Comparison of ENCODE assay signal across 8 cellular contexts in genomic region chr1:156502396-156502748, GRCh38. TPM values are rescaled to one million over a fixed set of nuclear protein-coding genes. Genes with fewer than 3 reads are reported as not detected.
A peak's percentile ranks its signal among the peaks of the same experiment; 100 is the strongest.
DNase-seq lines count a peak whose midpoint lies in the region; ATAC-seq and TF ChIP-seq lines count a peak whose summit lies in the region.

No MANE protein-coding gene starts in this region.

- ATAC-seq in HG02763 (IDR thresholded peaks at IDR 0.05; ENCODE audit: unreplicated experiment), result no peak

- H3K9me3 Mint-ChIP-seq in CD14-positive monocyte, result peaks cover 0 to 3% (median 0%) of the 10 kb centered on the region in 7 donors

- peaks cover 4 to 9% of the 10 kb centered on the region in 2 donors for H3K36me3 Mint-ChIP-seq in CD14-positive monocyte

- peaks cover 43% of the 10 kb centered on the region for H3F3A ChIP-seq in MM.1S (ENCODE audit: insufficient read depth, low read length)

- peak overlapping the region; percentile 98 for H3K4me3 ChIP-seq in OCI-LY7 (ENCODE audit: low read depth, low read length, poor library complexity, severe bottlenecking)
- H3K4me3 ChIP-seq in duodenal mucosa (ENCODE audit: low read depth in 1 of 2, low read length in 2 of 2), result peak overlapping the region; percentile 12 to 33
- H3K4me3 ChIP-seq in osteoblast (ENCODE audit: insufficient read depth, low read length), result peak overlapping the region; percentile 59
- no peak overlapping the region for H3K4me3 ChIP-seq in MM.1S (ENCODE audit: low read length)

- H3K4me1 ChIP-seq in OCI-LY7 (ENCODE audit: insufficient read depth, low read length, poor library complexity, severe bottlenecking), result peaks cover 65% of the 10 kb centered on the region
- H3K4me1 ChIP-seq in duodenal mucosa (ENCODE audit: control insufficient read depth in 1 of 2, insufficient read depth in 2 of 2, low read length in 2 of 2), result peaks cover 53 to 60% of the 10 kb centered on the region in 2 donors
- H3K4me1 ChIP-seq in osteoblast (ENCODE audit: insufficient read depth, low read length), result peaks cover 53% of the 10 kb centered on the region
- H3K4me1 ChIP-seq in MM.1S (ENCODE audit: low read length), result peaks cover 50% of the 10 kb centered on the region

- H3K36me3 ChIP-seq in OCI-LY7 (ENCODE audit: insufficient read depth, low read length), result peaks cover 25% of the 10 kb centered on the region
- H3K36me3 ChIP-seq in duodenal mucosa (ENCODE audit: control insufficient read depth in 1 of 2, insufficient read depth in 2 of 2, low read length in 2 of 2), result no peaks in the 10 kb centered on the region
- H3K36me3 ChIP-seq in osteoblast (ENCODE audit: insufficient read depth, low read length), result no peaks in the 10 kb centered on the region
- no peaks in the 10 kb centered on the region for H3K36me3 ChIP-seq in MM.1S (replicated peaks; ENCODE audit: insufficient read depth, low read length)

- no peaks in the 10 kb centered on the region for H3K27me3 Mint-ChIP-seq in CD14-positive monocyte (ENCODE audit: low read depth in 3 of 3)

- H3K4me1 Mint-ChIP-seq in CD14-positive monocyte, result peaks cover 57% of the 10 kb centered on the region

- H3K9me3 ChIP-seq in OCI-LY7 (ENCODE audit: low read length) (no peaks in the 10 kb centered on the region), duodenal mucosa (ENCODE audit: control insufficient read depth in 1 of 2, low read length in 2 of 2) (no peaks in the 10 kb centered on the region), osteoblast (ENCODE audit: low read depth, low read length) (no peaks in the 10 kb centered on the region), MM.1S (replicated peaks; ENCODE audit: insufficient read depth, low read length) (no peaks in the 10 kb centered on the region)

- no TSS peak for BruUV-seq in OCI-LY7 (replicated peaks; lab: Mats Ljungman, UMichigan)

- peak overlapping the region; percentile 95 to 100 (median 99) for H3K27ac Mint-ChIP-seq in CD14-positive monocyte

- peaks cover 52% of the 10 kb centered on the region for H3K79me2 ChIP-seq in OCI-LY7 (ENCODE audit: insufficient read depth, low read depth, low read length)
- H3K79me2 ChIP-seq in osteoblast (ENCODE audit: insufficient read depth, low read length), result peaks cover 33% of the 10 kb centered on the region
- peaks cover 39% of the 10 kb centered on the region for H3K79me2 ChIP-seq in MM.1S (ENCODE audit: low read length)

- H3K9me2 ChIP-seq in OCI-LY7 (ENCODE audit: insufficient read depth, low read length) (no peaks in the 10 kb centered on the region), MM.1S (replicated peaks; ENCODE audit: insufficient read depth, low read length) (no peaks in the 10 kb centered on the region)

- DNase-seq in CD14-positive monocyte (ENCODE audit: low spot score) (no peak), OCI-LY7 (ENCODE audit: low spot score) (peak; percentile 42), osteoblast (ENCODE audit: insufficient read length, low spot score, missing footprints) (no peak), NCI-H69 (lab: John Stamatoyannopoulos, UW) (no peak), MM.1S (no peak), NCI-H345 (lab: John Stamatoyannopoulos, UW) (no peak)

- H3K9ac ChIP-seq in duodenal mucosa (ENCODE audit: low read depth in 1 of 2, low read length in 2 of 2), result peak overlapping the region; percentile 70 to 82
- no peak overlapping the region for H3K9ac ChIP-seq in MM.1S (ENCODE audit: low read length)

- H3K27ac ChIP-seq in OCI-LY7 (ENCODE audit: low read depth, low read length, poor library complexity, severe bottlenecking) (peak overlapping the region; percentile 98), duodenal mucosa (ENCODE audit: low read depth, low read length) (peak overlapping the region; percentile 99), osteoblast (ENCODE audit: low read depth, low read length) (peak overlapping the region; percentile 100), MM.1S (ENCODE audit: low read length) (no peak overlapping the region)

- intact Hi-C loops in CD14-positive monocyte (cut with micrococcal nuclease), result loop anchor here in 1 of 2 donors (5.0 to 10.0 kb wide), 3 partner anchors 50 to 245 kb away; partner anchors contain the start of genes ISG20L2 and METTL25B
- intact Hi-C loops in OCI-LY7 (cut with micrococcal nuclease; ENCODE audit: unreplicated experiment), result loop anchor here (5.0 to 10.0 kb wide), 2 partner anchors 252 to 345 kb away; partner anchors contain the start of gene HDGF

- H3K4me3 Mint-ChIP-seq in CD14-positive monocyte, result peak overlapping the region; percentile 81 to 89

- H3K4me2 ChIP-seq in OCI-LY7 (ENCODE audit: low read length), result peak overlapping the region; percentile 76
- H3K4me2 ChIP-seq in osteoblast (ENCODE audit: insufficient read depth, low read length), result peak overlapping the region; percentile 82
- no peak overlapping the region for H3K4me2 ChIP-seq in MM.1S (ENCODE audit: low read depth, low read length)

- H2AFZ ChIP-seq in OCI-LY7 (ENCODE audit: low read length) (no peak overlapping the region; the same call in 1 of the 2 replicates), osteoblast (ENCODE audit: low read length) (peak overlapping the region; percentile 32), MM.1S (ENCODE audit: low read length) (no peak overlapping the region)

- POLR2A ChIA-PET in OCI-LY7 (lab: Charles Lee), result interaction anchor here (0.9 to 8.9 kb wide), 6 partner anchors 11 to 45 kb away, joined by 3 to 179 read pairs (median 5); no protein-coding TSS in a partner anchor

- no peaks in the 10 kb centered on the region for H3K27me3 ChIP-seq in duodenal mucosa (ENCODE audit: control insufficient read depth in 1 of 2, insufficient read depth in 2 of 2, low read length in 2 of 2)
- no peaks in the 10 kb centered on the region for H3K27me3 ChIP-seq in osteoblast (ENCODE audit: insufficient read depth, low read length)
- no peaks in the 10 kb centered on the region for H3K27me3 ChIP-seq in MM.1S (replicated peaks; ENCODE audit: insufficient read depth, low read length)

- TF ChIP-seq CTCF in CD14-positive monocyte (IDR thresholded peaks at IDR 0.05) (no peak), OCI-LY7 (conservative IDR thresholded peaks at IDR 0.05; ENCODE audit: low read length) (no peak), osteoblast (IDR thresholded peaks at IDR 0.05; ENCODE audit: extremely low read depth, low read depth, low read length) (no peak), MM.1S (IDR thresholded peaks at IDR 0.05; ENCODE audit: low read length) (no peak)

- H4K20me1 ChIP-seq in OCI-LY7 (ENCODE audit: insufficient read depth, low read length) (no peaks in the 10 kb centered on the region), osteoblast (ENCODE audit: insufficient read depth, low read length) (peaks cover 23% of the 10 kb centered on the region), MM.1S (ENCODE audit: insufficient read depth, low read length) (no peaks in the 10 kb centered on the region)

- CTCF ChIA-PET in OCI-LY7 (lab: Charles Lee; ENCODE audit: unreplicated experiment), result interaction anchor here (0.9 to 2.9 kb wide), 3 partner anchors 11 to 89 kb away, joined by 3 to 27 read pairs (median 3); partner anchors contain the start of gene NAXE

RNA-seq across cellular contexts. Expression of gene MEF2D, which starts 1.8 kb away (rescaled TPM):
- polyA plus RNA-seq in CD14-positive monocyte, result 1 to 10 TPM; 4.5 to 8.0 TPM
- total RNA-seq in OCI-LY7 (2014; rRNA removed; shearing (Covaris generic)), result 23.4 and 42.7 TPM in 2 replicates
- total RNA-seq in OCI-LY7 (2022), result 92.3 and 101 TPM in 2 replicates
- 12.4 and 14.1 TPM in 2 replicates for total RNA-seq in osteoblast
